29 cellular contexts compared by ENCODE assay signal in genomic region chr14:99817331-99817730, GRCh38. TPM values are rescaled to one million over a fixed set of nuclear protein-coding genes. Genes with fewer than 3 reads are reported as not detected.
"Had no signal": no experiment of that assay in that cellular context is flagged by ENCODE, and none has a peak within 500 bp of the region (broad histone marks: within the 10 kb centered on the region; RNA-seq: fewer than 3 reads in every experiment).

No MANE protein-coding gene starts in this region.

- H3K27ac ChIP-seq: ovary, parathyroid adenoma, psoas muscle, right lobe of liver, stomach, thoracic aorta, thyroid gland, tibial nerve, upper lobe of left lung, vagina had no signal

- H3K9me3 ChIP-seq: ovary, psoas muscle, right lobe of liver, sigmoid colon, stomach, thoracic aorta, thyroid gland, tibial nerve, upper lobe of left lung, vagina had no signal

- H2AFZ ChIP-seq: parathyroid adenoma had no signal

- H3K4me1 ChIP-seq: parathyroid adenoma, right lobe of liver had no signal

- DNase-seq: naive thymus-derived CD4-positive, alpha-beta T cell; nephron progenitor cell; occipital lobe; ovary; posterior cingulate gyrus; psoas muscle; right cardiac atrium; right lobe of liver; sigmoid colon; small intestine; stimulated activated CD4-positive, alpha-beta T cell treated with anti-CD3 and anti-CD28 coated beads, Interleukin-15, amount 100 ng/mL, for 24 hours; stimulated activated CD4-positive, alpha-beta T cell treated with anti-CD3 and anti-CD28 coated beads, Interleukin-2, amount 100 ng/mL, for 24 hours; stimulated activated CD4-positive, alpha-beta T cell treated with anti-CD3 and anti-CD28 coated beads, Interleukin-2, amount 100 ng/mL, for 48 hours; stimulated activated CD4-positive, alpha-beta T cell treated with anti-CD3 and anti-CD28 coated beads, Interleukin-4, amount 100 ng/mL, for 24 hours; stimulated activated naive B cell treated with anti-CD40 and anti-IgM and Interleukin-4, amounts not matched to agents 10 μg/mL and 1 μg/mL and 100 μg/mL, for 72 hours; stimulated activated naive CD4-positive, alpha-beta T cell treated with Interleukin-2 at 50 U/mL for 16 hours; stomach; thyroid gland; trophoblast cell; upper lobe of left lung had no signal

- H3K9me3 Mint-ChIP-seq: naive thymus-derived CD4-positive, alpha-beta T cell; natural killer cell treated with Interleukin-12 subunit alpha and Interleukin-12 subunit beta and Interleukin-15 and Interleukin-18, amount 100 ng/mL, for 72 hours; nephron progenitor cell; neural crest cell; stimulated activated effector memory CD8-positive, alpha-beta T cell treated with anti-CD3 and anti-CD28 coated beads, Interleukin-12 subunit alpha, Interleukin-12 subunit beta, amount 100 ng/mL, for 72 hours; stimulated activated naive B cell treated with anti-CD40 and anti-IgM and Interleukin-4, amounts not matched to agents 10 μg/mL and 1 μg/mL and 100 μg/mL, for 72 hours; stimulated activated naive CD8-positive, alpha-beta T cell treated with anti-CD3 and anti-CD28 coated beads, Interleukin-15, Interleukin-2, amounts not matched to agents 100 ng/mL and 50 ng/mL, for 24 hours had no signal

- H3K27ac Mint-ChIP-seq: naive thymus-derived CD4-positive, alpha-beta T cell; natural killer cell treated with Interleukin-12 subunit alpha and Interleukin-12 subunit beta and Interleukin-15 and Interleukin-18, amount 100 ng/mL, for 72 hours; nephron progenitor cell; progenitor cell of endocrine pancreas; stimulated activated effector memory CD8-positive, alpha-beta T cell treated with anti-CD3 and anti-CD28 coated beads, Interleukin-12 subunit alpha, Interleukin-12 subunit beta, amount 100 ng/mL, for 72 hours; stimulated activated naive B cell treated with anti-CD40 and anti-IgM and Interleukin-4, amounts not matched to agents 10 μg/mL and 1 μg/mL and 100 μg/mL, for 72 hours; stimulated activated naive CD8-positive, alpha-beta T cell treated with anti-CD3 and anti-CD28 coated beads, Interleukin-15, Interleukin-2, amounts not matched to agents 100 ng/mL and 50 ng/mL, for 24 hours had no signal

- ATAC-seq: naive thymus-derived CD4-positive, alpha-beta T cell; natural killer cell treated with Interleukin-12 subunit alpha and Interleukin-12 subunit beta and Interleukin-15 and Interleukin-18, amount 100 ng/mL, for 72 hours; psoas muscle; right cardiac atrium; right lobe of liver; stimulated activated effector memory CD8-positive, alpha-beta T cell treated with anti-CD3 and anti-CD28 coated beads, Interleukin-12 subunit alpha, Interleukin-12 subunit beta, amount 100 ng/mL, for 72 hours; stimulated activated naive B cell treated with anti-CD40 and anti-IgM and Interleukin-4, amounts not matched to agents 10 μg/mL and 1 μg/mL and 100 μg/mL, for 72 hours had no signal

- H3K4me3 Mint-ChIP-seq: naive thymus-derived CD4-positive, alpha-beta T cell; natural killer cell treated with Interleukin-12 subunit alpha and Interleukin-12 subunit beta and Interleukin-15 and Interleukin-18, amount 100 ng/mL, for 72 hours; nephron progenitor cell; neural crest cell; stimulated activated effector memory CD8-positive, alpha-beta T cell treated with anti-CD3 and anti-CD28 coated beads, Interleukin-12 subunit alpha, Interleukin-12 subunit beta, amount 100 ng/mL, for 72 hours; stimulated activated naive B cell treated with anti-CD40 and anti-IgM and Interleukin-4, amounts not matched to agents 10 μg/mL and 1 μg/mL and 100 μg/mL, for 72 hours; stimulated activated naive CD8-positive, alpha-beta T cell treated with anti-CD3 and anti-CD28 coated beads, Interleukin-15, Interleukin-2, amounts not matched to agents 100 ng/mL and 50 ng/mL, for 24 hours had no signal

- H3K27me3 ChIP-seq: ovary, right lobe of liver, sigmoid colon, stomach, thyroid gland, tibial nerve, upper lobe of left lung, vagina had no signal

- H3K36me3 ChIP-seq: ovary, right lobe of liver, sigmoid colon, stomach, thoracic aorta, thyroid gland, tibial nerve, upper lobe of left lung, vagina had no signal

- H3K36me3 Mint-ChIP-seq: naive thymus-derived CD4-positive, alpha-beta T cell; natural killer cell treated with Interleukin-12 subunit alpha and Interleukin-12 subunit beta and Interleukin-15 and Interleukin-18, amount 100 ng/mL, for 72 hours; stimulated activated effector memory CD8-positive, alpha-beta T cell treated with anti-CD3 and anti-CD28 coated beads, Interleukin-12 subunit alpha, Interleukin-12 subunit beta, amount 100 ng/mL, for 72 hours; stimulated activated naive B cell treated with anti-CD40 and anti-IgM and Interleukin-4, amounts not matched to agents 10 μg/mL and 1 μg/mL and 100 μg/mL, for 72 hours had no signal

- H3K9ac ChIP-seq: parathyroid adenoma had no signal

- H3K4me3 ChIP-seq: ovary, psoas muscle, right lobe of liver, sigmoid colon, stomach, thoracic aorta, thyroid gland, tibial nerve, upper lobe of left lung, vagina had no signal

RNA-seq across cellular contexts. Expression of gene EML1, which starts 24.1 kb away (rescaled TPM):
- total RNA-seq: naive thymus-derived CD4-positive, alpha-beta T cell had no signal
